In genomic region chr10:82409671-82410070, GRCh38 we compare ENCODE assay signal across 16 cellular contexts.
"Had no signal": no experiment of that assay in that cellular context is flagged by ENCODE, and none has a peak within 500 bp of the region (broad histone marks: within the 10 kb centered on the region; RNA-seq: fewer than 3 reads in every experiment).

No MANE protein-coding gene starts in this region.

- FAIRE-seq: colon, keratinocyte had no signal

- ATAC-seq: effector memory CD8-positive, alpha-beta T cell; gastrocnemius medialis; left lung; naive thymus-derived CD4-positive, alpha-beta T cell; psoas muscle; right lobe of liver had no signal

- DNase-seq: effector memory CD8-positive, alpha-beta T cell; gastrocnemius medialis; immature natural killer cell; mesenchymal stem cell; naive thymus-derived CD4-positive, alpha-beta T cell; psoas muscle; retina; right lobe of liver; stimulated activated naive CD4-positive, alpha-beta T cell; stomach; substantia nigra; trophoblast cell; uterus had no signal
